In the genomic region with DNA sequence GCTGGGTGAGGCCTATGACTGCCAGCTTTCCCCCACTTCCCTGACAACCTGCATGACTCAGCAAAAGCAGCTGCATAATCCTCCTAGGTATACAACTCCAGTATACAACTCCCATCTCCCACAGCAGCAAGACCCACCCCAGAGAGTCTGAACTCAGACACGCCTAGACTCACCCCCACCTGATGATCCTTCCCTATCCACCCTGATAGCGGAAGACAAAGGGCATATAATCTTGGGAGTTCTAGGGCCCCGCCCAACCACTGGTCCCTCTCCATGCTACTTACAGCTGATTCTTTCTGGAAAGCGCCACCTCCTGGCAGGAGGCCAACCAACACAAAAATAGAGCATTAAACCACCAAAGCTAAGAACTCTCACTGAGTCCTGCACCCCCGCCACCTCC, we compare ENCODE assay signal across 1 cellular context.
TF ChIP-seq lines count a peak whose summit lies in the region.

No MANE protein-coding gene starts in this region.

TF ChIP-seq in HepG2, 621 proteins besides CTCF, POLR2A, EP300 and RAD21 (continued from another document):
- TF ChIP-seq PRDM10 (CRISPR knock-in tag; IDR thresholded peaks at IDR 0.05; ENCODE audit: low read depth) (no peak), MAFK (conservative IDR thresholded peaks at IDR 0.05 in 1 of 2, IDR thresholded peaks at IDR 0.05 in 1 of 2; ENCODE audit: low read length in 2 of 2) (0 out of 4 replicates have a peak, but pooled peaks have one; percentile 18 to 20)
